ENCODE assay signal across 1 cellular context in the genomic region with DNA sequence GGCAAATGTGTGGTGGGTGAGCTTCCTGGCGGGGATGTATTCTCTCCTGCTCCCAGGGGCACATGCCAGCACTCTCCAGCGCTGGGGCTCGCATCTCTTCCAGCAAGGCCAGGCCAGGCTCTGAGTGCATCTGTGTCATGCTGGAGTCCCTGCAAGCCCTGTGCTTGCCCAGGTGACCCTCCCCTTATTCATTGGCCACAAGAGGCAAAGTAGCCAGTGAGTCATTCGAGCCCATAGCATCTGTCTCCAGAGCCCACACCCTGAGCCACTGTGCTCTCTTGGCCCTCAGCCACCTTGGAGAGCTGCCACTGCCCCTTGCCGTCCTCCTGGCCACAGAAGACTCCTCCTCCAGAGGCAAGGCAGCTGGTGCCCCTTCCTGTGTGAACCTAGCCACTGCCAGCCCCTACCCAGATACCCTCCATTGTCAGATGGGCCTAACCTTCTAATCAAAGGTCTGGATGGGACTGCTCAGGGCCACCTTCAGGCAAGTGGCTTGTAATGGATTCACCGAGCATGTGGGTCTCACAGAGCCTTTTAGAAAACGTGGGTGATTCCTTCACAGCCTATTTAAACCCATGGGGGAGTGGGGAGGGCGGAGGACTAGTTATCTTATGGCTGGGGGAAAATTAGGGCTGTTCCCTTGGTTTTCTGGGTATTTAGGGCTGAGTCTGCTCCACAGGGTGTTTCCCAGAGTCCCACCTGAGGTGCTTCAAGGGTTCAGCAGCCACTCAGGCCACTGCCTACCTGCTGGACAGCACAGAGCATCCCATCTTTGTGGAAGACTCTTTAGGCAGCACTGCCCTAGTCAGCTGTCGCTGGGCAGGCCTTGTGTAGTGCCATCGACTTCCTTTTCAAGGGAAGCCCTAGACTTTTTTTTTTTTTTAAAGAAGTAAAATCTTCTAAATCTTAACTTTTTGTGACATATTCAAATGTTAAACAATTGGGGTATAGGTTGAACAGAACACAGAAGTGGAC.
TF ChIP-seq lines count a peak whose summit lies in the region.

No MANE protein-coding gene starts in this region.

TF ChIP-seq in GM12878, 131 proteins besides CTCF, POLR2A, EP300 and RAD21 (continued from another document):
- TF ChIP-seq, protein P1, sequence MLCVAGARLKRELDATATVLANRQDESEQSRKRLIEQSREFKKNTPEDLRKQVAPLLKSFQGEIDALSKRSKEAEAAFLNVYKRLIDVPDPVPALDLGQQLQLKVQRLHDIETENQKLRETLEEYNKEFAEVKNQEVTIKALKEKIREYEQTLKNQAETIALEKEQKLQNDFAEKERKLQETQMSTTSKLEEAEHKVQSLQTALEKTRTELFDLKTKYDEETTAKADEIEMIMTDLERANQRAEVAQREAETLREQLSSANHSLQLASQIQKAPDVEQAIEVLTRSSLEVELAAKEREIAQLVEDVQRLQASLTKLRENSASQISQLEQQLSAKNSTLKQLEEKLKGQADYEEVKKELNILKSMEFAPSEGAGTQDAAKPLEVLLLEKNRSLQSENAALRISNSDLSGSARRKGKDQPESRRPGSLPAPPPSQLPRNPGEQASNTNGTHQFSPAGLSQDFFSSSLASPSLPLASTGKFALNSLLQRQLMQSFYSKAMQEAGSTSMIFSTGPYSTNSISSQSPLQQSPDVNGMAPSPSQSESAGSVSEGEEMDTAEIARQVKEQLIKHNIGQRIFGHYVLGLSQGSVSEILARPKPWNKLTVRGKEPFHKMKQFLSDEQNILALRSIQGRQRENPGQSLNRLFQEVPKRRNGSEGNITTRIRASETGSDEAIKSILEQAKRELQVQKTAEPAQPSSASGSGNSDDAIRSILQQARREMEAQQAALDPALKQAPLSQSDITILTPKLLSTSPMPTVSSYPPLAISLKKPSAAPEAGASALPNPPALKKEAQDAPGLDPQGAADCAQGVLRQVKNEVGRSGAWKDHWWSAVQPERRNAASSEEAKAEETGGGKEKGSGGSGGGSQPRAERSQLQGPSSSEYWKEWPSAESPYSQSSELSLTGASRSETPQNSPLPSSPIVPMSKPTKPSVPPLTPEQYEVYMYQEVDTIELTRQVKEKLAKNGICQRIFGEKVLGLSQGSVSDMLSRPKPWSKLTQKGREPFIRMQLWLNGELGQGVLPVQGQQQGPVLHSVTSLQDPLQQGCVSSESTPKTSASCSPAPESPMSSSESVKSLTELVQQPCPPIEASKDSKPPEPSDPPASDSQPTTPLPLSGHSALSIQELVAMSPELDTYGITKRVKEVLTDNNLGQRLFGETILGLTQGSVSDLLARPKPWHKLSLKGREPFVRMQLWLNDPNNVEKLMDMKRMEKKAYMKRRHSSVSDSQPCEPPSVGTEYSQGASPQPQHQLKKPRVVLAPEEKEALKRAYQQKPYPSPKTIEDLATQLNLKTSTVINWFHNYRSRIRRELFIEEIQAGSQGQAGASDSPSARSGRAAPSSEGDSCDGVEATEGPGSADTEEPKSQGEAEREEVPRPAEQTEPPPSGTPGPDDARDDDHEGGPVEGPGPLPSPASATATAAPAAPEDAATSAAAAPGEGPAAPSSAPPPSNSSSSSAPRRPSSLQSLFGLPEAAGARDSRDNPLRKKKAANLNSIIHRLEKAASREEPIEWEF (IDR thresholded peaks at IDR 0.05; ENCODE audit: insufficient replicate concordance, low read depth, low read length): no peak
- TF ChIP-seq RFX5 (IDR thresholded peaks at IDR 0.05; ENCODE audit: low read depth, low read length): 0 out of 2 replicates have a peak, but pooled peaks have one; percentile 27
